Comparison of ENCODE assay signal across 8 cellular contexts in genomic region chr6:43013020-43013842, GRCh38. TPM values are rescaled to one million over a fixed set of nuclear protein-coding genes. Genes with fewer than 3 reads are reported as not detected.
DNase-seq lines count a peak whose midpoint lies in the region; ATAC-seq, FAIRE-seq and TF ChIP-seq lines count a peak whose summit lies in the region.

No MANE protein-coding gene starts in this region.

- no peak overlapping the region for H3K4ac ChIP-seq in H1 (replicated peaks; ENCODE audit: insufficient read length, low read depth, low read length)

- H3K27me3 ChIP-seq in GM06990 (replicated peaks; ENCODE audit: control insufficient read depth, insufficient read depth, low read length) (no peaks in the 10 kb centered on the region), Peyer's patch (no peaks in the 10 kb centered on the region), H1 (replicated peaks in 1 of 4; ENCODE audit: control insufficient read depth in 3 of 4, extremely low read depth in 1 of 4, insufficient read depth in 3 of 4, low read length in 3 of 4) (no peaks in the 10 kb centered on the region)
- no peaks in the 10 kb centered on the region for H3K27me3 ChIP-seq in naive thymus-derived CD4-positive, alpha-beta T cell (ENCODE audit: control insufficient read depth in 2 of 2, insufficient read depth in 2 of 2, low read length in 2 of 2)

- H3K4me3 Mint-ChIP-seq in naive thymus-derived CD4-positive, alpha-beta T cell, result peak overlapping the region; percentile 85 to 99 (median 92)

- H3K18ac ChIP-seq in H1 (ENCODE audit: extremely low read depth, low read length), result no peak overlapping the region

- no peak for TF ChIP-seq EP300 in H1 (IDR thresholded peaks at IDR 0.05; ENCODE audit: borderline replicate concordance in 1 of 2, low read depth in 2 of 2, low read length in 2 of 2)

- WGBS in H1 (ENCODE audit: extremely low coverage in 1 of 2, insufficient coverage in 1 of 2, insufficient read length in 1 of 2, insufficient replicate concordance in 2 of 2, low coverage in 1 of 2, low lambda C conversion rate in 2 of 2, missing lambda C conversion rate in 1 of 2), 2 experiments, result 28% methylated on average over 14 of the region's 26 CpGs; no CpG with 5 or more reads in 1 of the 2 experiments

- peaks cover 7% of the 10 kb centered on the region for H3K23me2 ChIP-seq in H1 (ENCODE audit: low read depth, low read length)

- peaks cover 0 to 1% (median 0%) of the 10 kb centered on the region in 11 donors for H3K9me3 Mint-ChIP-seq in naive thymus-derived CD4-positive, alpha-beta T cell

- H3K36me3 Mint-ChIP-seq in naive thymus-derived CD4-positive, alpha-beta T cell, result peaks cover 0 to 28% (median 6%) of the 10 kb centered on the region in 5 donors

- H3K9me3 ChIP-seq in HEK293 (ENCODE audit: control insufficient read depth, insufficient read depth, low read depth, low read length) (no peaks in the 10 kb centered on the region), Peyer's patch (no peaks in the 10 kb centered on the region), H1 (ENCODE audit: insufficient read depth in 2 of 2, low read depth in 1 of 2, low read length in 1 of 2) (no peaks in the 10 kb centered on the region)
- H3K9me3 ChIP-seq in naive thymus-derived CD4-positive, alpha-beta T cell (ENCODE audit: control insufficient read depth in 2 of 3, low read length in 3 of 3), result no peaks in the 10 kb centered on the region

- no peak overlapping the region for H2BK12ac ChIP-seq in H1 (ENCODE audit: low read depth, low read length)

- peak overlapping the region; percentile 38 to 71 (median 64) for H3K9ac ChIP-seq in H1 (replicated peaks in 1 of 4; ENCODE audit: extremely low read depth in 1 of 4, low read depth in 3 of 4, low read length in 3 of 4)

- H4K91ac ChIP-seq in H1 (replicated peaks; ENCODE audit: insufficient read length, low read length), result no peak overlapping the region

- DNase-seq in GM06990 (ENCODE audit: extremely low read depth, insufficient read length), result no peak
- DNase-seq in Peyer's patch, result no peak
- DNase-seq in H1 (ENCODE audit: low read depth in 1 of 2, low spot score in 2 of 2), result no peak
- no peak for DNase-seq in naive thymus-derived CD4-positive, alpha-beta T cell
- no peak for DNase-seq in epidermal melanocyte (ENCODE audit: insufficient read length, low spot score)
- no peak for DNase-seq in SHP77 treated with DMSO at 0.1 percent for 48 hours (lab: John Stamatoyannopoulos, UW)

- intact Hi-C loops in naive thymus-derived CD4-positive, alpha-beta T cell (cut with micrococcal nuclease), result loop anchor here (1.0 to 5.0 kb wide), 11 partner anchors 34 to 1941 kb away; partner anchors contain the start of genes PEX6 (in 2 of the 2), CNPY3 (in 1 of the 2), GTPBP2 (in 1 of the 2) and NFYA (in 1 of the 2)

- peak overlapping the region; percentile 67 for H3K4me3 ChIP-seq in GM06990 (replicated peaks; ENCODE audit: low read depth, low read length)
- H3K4me3 ChIP-seq in HEK293 (ENCODE audit: low read depth, low read length), result peak overlapping the region; percentile 70
- peak overlapping the region; percentile 58 to 89 (median 66) for H3K4me3 ChIP-seq in Peyer's patch
- H3K4me3 ChIP-seq in H1 (ENCODE audit: extremely low read depth in 1 of 4, insufficient read depth in 2 of 4, low read depth in 3 of 4, low read length in 4 of 4), result peak overlapping the region; percentile 47 to 87 (median 85)
- H3K4me3 ChIP-seq in naive thymus-derived CD4-positive, alpha-beta T cell (ENCODE audit: low read length), result peak overlapping the region; percentile 73

- peaks cover 24% of the 10 kb centered on the region for H3K36me3 ChIP-seq in GM06990 (ENCODE audit: control insufficient read depth, insufficient read depth, low read length)
- H3K36me3 ChIP-seq in HEK293 (ENCODE audit: control insufficient read depth in 2 of 2, insufficient read depth in 1 of 2, low read length in 2 of 2), result peaks cover 25 to 71% of the 10 kb centered on the region in 2 experiments
- H3K36me3 ChIP-seq in Peyer's patch, result peaks cover 0 to 52% (median 0%) of the 10 kb centered on the region in 3 donors
- H3K36me3 ChIP-seq in H1 (ENCODE audit: control insufficient read depth in 2 of 4, insufficient read depth in 4 of 4, low read length in 3 of 4), result peaks cover 17 to 45% (median 42%) of the 10 kb centered on the region in 4 experiments
- H3K36me3 ChIP-seq in naive thymus-derived CD4-positive, alpha-beta T cell (ENCODE audit: control insufficient read depth in 2 of 3, insufficient read depth in 3 of 3, low read length in 3 of 3), result peaks cover 0 to 61% (median 3%) of the 10 kb centered on the region in 3 experiments

- no peak overlapping the region for H2AK5ac ChIP-seq in H1 (ENCODE audit: low read depth, low read length)

- H3K27ac Mint-ChIP-seq in naive thymus-derived CD4-positive, alpha-beta T cell, result peak overlapping the region; percentile 82 to 97 (median 92)

- no peak overlapping the region; the same call in 1 of the 2 replicates for H2AFZ ChIP-seq in H1 (ENCODE audit: low read length)

- peaks cover 0 to 7% of the 10 kb centered on the region in 2 experiments for H4K20me1 ChIP-seq in H1 (replicated peaks in 1 of 2; ENCODE audit: control insufficient read depth in 1 of 2, insufficient read depth in 2 of 2, low read length in 2 of 2)

- H2BK5ac ChIP-seq in H1 (ENCODE audit: low read depth, low read length), result 0 out of 2 replicates have a peak overlapping the region, but pooled peaks have one; percentile 11

- POLR2A ChIA-PET in HEK293 (lab: Yijun Ruan, JAX) (interaction anchor here (0.6 to 4.6 kb wide), 28 partner anchors 10 to 1179 kb away, joined by 3 to 66 read pairs (median 6); partner anchors contain the start of genes CNPY3, CUL7, CUL9 and KLC4), H1 (lab: Charles Lee; ENCODE audit: partially characterized antibody) (interaction anchor here (0.5 to 27.9 kb wide), 19 partner anchors 9 to 162 kb away, joined by 3 to 584 read pairs (median 7); partner anchors contain the start of genes CNPY3, CUL7, KLC4 and MRPL2)
- POLR2A ChIA-PET in naive thymus-derived CD4-positive, alpha-beta T cell (lab: Charles Lee), result interaction anchor here (0.6 to 4.6 kb wide), 19 partner anchors 9 to 267 kb away, joined by 3 to 70 read pairs (median 3); partner anchors contain the start of genes CNPY3, CUL7, DNPH1 and KLC4

- TF ChIP-seq CTCF in GM06990 (IDR thresholded peaks at IDR 0.05; ENCODE audit: insufficient read depth, low read length, poor library complexity, severe bottlenecking), result no peak
- TF ChIP-seq CTCF in HEK293 (tag by site-specific recombination; IDR thresholded peaks at IDR 0.05), result no peak
- no peak for TF ChIP-seq CTCF in Peyer's patch (IDR thresholded peaks at IDR 0.05)
- TF ChIP-seq CTCF in H1 (IDR thresholded peaks at IDR 0.05; ENCODE audit: control extremely low read depth in 1 of 3, insufficient read depth in 1 of 3, low read depth in 1 of 3, low read length in 3 of 3), result no peak

- H2BK120ac ChIP-seq in H1 (replicated peaks; ENCODE audit: low read depth, low read length), result no peak overlapping the region

- H2BK20ac ChIP-seq in H1 (ENCODE audit: low read length), result no peak overlapping the region

- H3K23ac ChIP-seq in H1 (ENCODE audit: insufficient read length), result no peak overlapping the region

- H4K8ac ChIP-seq in H1 (ENCODE audit: extremely low read depth, insufficient read depth, low read length), result no peak overlapping the region; the same call in 1 of the 2 replicates

- TF ChIP-seq POLR2A in Peyer's patch (IDR thresholded peaks at IDR 0.05), result no peak
- no peak for TF ChIP-seq POLR2A in H1 (IDR thresholded peaks at IDR 0.05; ENCODE audit: control extremely low read depth in 1 of 2, low read depth in 2 of 2, low read length in 2 of 2)

- H3K27ac ChIP-seq in HEK293 (ENCODE audit: extremely low read depth, low read depth, low read length) (peak overlapping the region; percentile 76), Peyer's patch (peak overlapping the region; percentile 72 to 83 (median 76)), H1 (ENCODE audit: low read depth, low read length) (0 out of 2 replicates have a peak overlapping the region, but pooled peaks have one; percentile 37)
- H3K27ac ChIP-seq in naive thymus-derived CD4-positive, alpha-beta T cell (ENCODE audit: low read depth, low read length), result peak overlapping the region; percentile 82

- peak overlapping the region; percentile 89 to 95 for H3K4me2 ChIP-seq in H1 (ENCODE audit: insufficient read depth in 1 of 2, low read depth in 2 of 2, low read length in 2 of 2)

- FAIRE-seq in H1 (lab: Jason Lieb, UNC), result no peak

- H4K5ac ChIP-seq in H1 (ENCODE audit: insufficient read length, low read depth, low read length), result no peak overlapping the region

- H3K27me3 Mint-ChIP-seq in naive thymus-derived CD4-positive, alpha-beta T cell, result peaks cover 0 to 3% (median 0%) of the 10 kb centered on the region in 5 donors

- H3K4me1 ChIP-seq in HEK293 (ENCODE audit: control insufficient read depth, insufficient read depth, low read length) (peaks cover 12% of the 10 kb centered on the region), Peyer's patch (peaks cover 0 to 41% (median 10%) of the 10 kb centered on the region in 4 donors), H1 (replicated peaks in 1 of 4; ENCODE audit: control insufficient read depth in 3 of 4, insufficient read depth in 4 of 4, low read length in 3 of 4) (peaks cover 0 to 9% (median 4%) of the 10 kb centered on the region in 4 experiments; a peak in 6 of 7 replicates)
- H3K4me1 ChIP-seq in naive thymus-derived CD4-positive, alpha-beta T cell (ENCODE audit: control insufficient read depth in 2 of 2, insufficient read depth in 2 of 2, low read length in 2 of 2), result peaks cover 20 to 31% of the 10 kb centered on the region in 2 donors

- no peak overlapping the region for H2BK15ac ChIP-seq in H1 (ENCODE audit: low read length)

- H3K79me1 ChIP-seq in H1 (ENCODE audit: low read depth, low read length), result peaks cover 8% of the 10 kb centered on the region

- peaks cover 3 to 45% of the 10 kb centered on the region in 2 experiments; a peak in 2 of 4 replicates for H3K79me2 ChIP-seq in H1 (ENCODE audit: control insufficient read depth in 1 of 2, insufficient read depth in 2 of 2, low read length in 2 of 2)

- ATAC-seq in naive thymus-derived CD4-positive, alpha-beta T cell, result no peak
- no peak for ATAC-seq in GM18498 (IDR thresholded peaks at IDR 0.05; ENCODE audit: unreplicated experiment)

- TF ChIP-seq RAD21 in H1 (IDR thresholded peaks at IDR 0.05 in 1 of 2, conservative IDR thresholded peaks at IDR 0.05 in 1 of 2; ENCODE audit: low read depth in 2 of 2, low read length in 2 of 2), result no peak

- peak overlapping the region; percentile 32 for H3K56ac ChIP-seq in H1 (replicated peaks; ENCODE audit: insufficient read length, low read depth, low read length)

- H3K4me1 Mint-ChIP-seq in naive thymus-derived CD4-positive, alpha-beta T cell, result peaks cover 45 to 75% (median 58%) of the 10 kb centered on the region in 7 donors

- CTCF ChIA-PET in HEK293 (lab: Yijun Ruan, JAX) (interaction anchor here (0.6 to 2.6 kb wide), 5 partner anchors 8 to 351 kb away, joined by 3 to 14 read pairs (median 4); no protein-coding TSS in a partner anchor), H1 (lab: Charles Lee; ENCODE audit: partially characterized antibody) (interaction anchor here (0.6 to 2.2 kb wide), 18 partner anchors 8 to 142 kb away, joined by 3 to 9 read pairs (median 4); partner anchors contain the start of genes GNMT, PTK7 and RRP36)
- CTCF ChIA-PET in naive thymus-derived CD4-positive, alpha-beta T cell (lab: Charles Lee), result interaction anchor here (0.6 to 1.5 kb wide), 7 partner anchors 9 to 473 kb away, joined by 3 to 7 read pairs (median 3); no protein-coding TSS in a partner anchor

- H3K14ac ChIP-seq in H1 (ENCODE audit: insufficient read length), result no peak overlapping the region

RNA-seq across cellular contexts. Expression of gene MEA1, which starts 0.5 kb away (rescaled TPM):
- 10 to 100 TPM; 34.3 to 40.4 (median 36.1) TPM for total RNA-seq in Peyer's patch
- total RNA-seq in H1 (2021; fragmentation: NEBNext Ultra II Directional; extraction: Animal tissue kit (Norgen Biotek cat#: 25700)), result 94.2 and 102 TPM in 2 replicates
- 96.2 and 96.4 TPM in 2 replicates for polyA plus RNA-seq in H1 (2011; rRNA removed)
- polyA plus RNA-seq in H1 (2011; cell fraction: cytosol; rRNA removed), result 127 TPM
- polyA plus RNA-seq in H1 (2011; cell fraction: nucleus; rRNA removed), result 65.1 TPM
- 131 to 151 TPM (median 132 TPM) in 4 replicates for polyA plus RNA-seq in H1 (2012, experiment 1 of 2)
- polyA plus RNA-seq in H1 (2012, experiment 2 of 2), result 125 TPM
- polyA plus RNA-seq in H1 (2013, experiment 1 of 2), result 95.6 TPM
- polyA plus RNA-seq in H1 (2013, experiment 2 of 2), result 109 TPM
- 51.5 and 66.2 TPM in 2 replicates for polyA minus RNA-seq in H1 (2011; rRNA and poly(A)+ RNA removed)
- 32.3 TPM for polyA minus RNA-seq in H1 (2011; cell fraction: cytosol; rRNA and poly(A)+ RNA removed)
- polyA minus RNA-seq in H1 (2011; cell fraction: nucleus; rRNA and poly(A)+ RNA removed), result 32.8 TPM
- total RNA-seq in naive thymus-derived CD4-positive, alpha-beta T cell, result 10 to 100 TPM; 20.3 to 58.0 (median 32.7) TPM
- polyA plus RNA-seq in naive thymus-derived CD4-positive, alpha-beta T cell, result 10 to 100 TPM; 58.2 to 72.3 TPM

RNA-seq across cellular contexts. Expression of gene KLHDC3, which starts 0.8 kb away (rescaled TPM):
- total RNA-seq in Peyer's patch, result 10 to 100 TPM; 38.8 to 59.2 (median 52.6) TPM
- 181 and 182 TPM in 2 replicates for total RNA-seq in H1 (2021; fragmentation: NEBNext Ultra II Directional; extraction: Animal tissue kit (Norgen Biotek cat#: 25700))
- 203 and 240 TPM in 2 replicates for polyA plus RNA-seq in H1 (2011; rRNA removed)
- polyA plus RNA-seq in H1 (2011; cell fraction: cytosol; rRNA removed), result 158 TPM
- 180 TPM for polyA plus RNA-seq in H1 (2011; cell fraction: nucleus; rRNA removed)
- polyA plus RNA-seq in H1 (2012, experiment 1 of 2), result 138 to 202 TPM (median 196 TPM) in 4 replicates
- 279 TPM for polyA plus RNA-seq in H1 (2012, experiment 2 of 2)
- 94.2 TPM for polyA plus RNA-seq in H1 (2013, experiment 1 of 2)
- 96.3 TPM for polyA plus RNA-seq in H1 (2013, experiment 2 of 2)
- polyA minus RNA-seq in H1 (2011; rRNA and poly(A)+ RNA removed), result 177 and 199 TPM in 2 replicates
- 73.0 TPM for polyA minus RNA-seq in H1 (2011; cell fraction: cytosol; rRNA and poly(A)+ RNA removed)
- 57.7 TPM for polyA minus RNA-seq in H1 (2011; cell fraction: nucleus; rRNA and poly(A)+ RNA removed)
- total RNA-seq in naive thymus-derived CD4-positive, alpha-beta T cell, result 10 to 100 TPM; 39.9 to 76.9 (median 67.4) TPM
- polyA plus RNA-seq in naive thymus-derived CD4-positive, alpha-beta T cell, result 100 to 1,000 TPM; 128 to 145 TPM

RNA-seq across cellular contexts. Expression of gene RRP36, which starts 8.2 kb away (rescaled TPM):
- total RNA-seq in Peyer's patch, result 10 to 100 TPM; 39.2 to 75.9 (median 50.4) TPM
- 89.6 and 92.3 TPM in 2 replicates for total RNA-seq in H1 (2021; fragmentation: NEBNext Ultra II Directional; extraction: Animal tissue kit (Norgen Biotek cat#: 25700))
- 20.6 and 33.9 TPM in 2 replicates for polyA plus RNA-seq in H1 (2011; rRNA removed)
- 48.7 TPM for polyA plus RNA-seq in H1 (2011; cell fraction: cytosol; rRNA removed)
- polyA plus RNA-seq in H1 (2011; cell fraction: nucleus; rRNA removed), result 32.2 TPM
- polyA plus RNA-seq in H1 (2012, experiment 1 of 2), result 88.5 to 96.8 TPM (median 92.1 TPM) in 4 replicates
- 53.2 TPM for polyA plus RNA-seq in H1 (2012, experiment 2 of 2)
- polyA plus RNA-seq in H1 (2013, experiment 1 of 2), result 85.3 TPM
- polyA plus RNA-seq in H1 (2013, experiment 2 of 2), result 82.7 TPM
- polyA minus RNA-seq in H1 (2011; rRNA and poly(A)+ RNA removed), result 51.2 and 56.1 TPM in 2 replicates
- polyA minus RNA-seq in H1 (2011; cell fraction: cytosol; rRNA and poly(A)+ RNA removed), result 22.2 TPM
- polyA minus RNA-seq in H1 (2011; cell fraction: nucleus; rRNA and poly(A)+ RNA removed), result 29.4 TPM
- total RNA-seq in naive thymus-derived CD4-positive, alpha-beta T cell, result 10 to 100 TPM; 25.4 to 66.3 (median 48.4) TPM
- polyA plus RNA-seq in naive thymus-derived CD4-positive, alpha-beta T cell, result 10 to 100 TPM; 56.0 to 89.6 TPM

RNA-seq across cellular contexts. Expression of gene PPP2R5D, which starts 28.9 kb away (rescaled TPM):
- total RNA-seq in Peyer's patch, result 100 to 1,000 TPM in 3 of 4 donors, 10 to 100 TPM in 1; 84.2 to 177 (median 152) TPM
- 52.1 and 52.4 TPM in 2 replicates for total RNA-seq in H1 (2021; fragmentation: NEBNext Ultra II Directional; extraction: Animal tissue kit (Norgen Biotek cat#: 25700))
- 55.7 and 68.1 TPM in 2 replicates for polyA plus RNA-seq in H1 (2011; rRNA removed)
- 62.8 TPM for polyA plus RNA-seq in H1 (2011; cell fraction: cytosol; rRNA removed)
- polyA plus RNA-seq in H1 (2011; cell fraction: nucleus; rRNA removed), result 84.9 TPM
- polyA plus RNA-seq in H1 (2012, experiment 1 of 2), result 53.0 to 61.3 TPM (median 58.4 TPM) in 4 replicates
- polyA plus RNA-seq in H1 (2012, experiment 2 of 2), result 57.5 TPM
- 40.6 TPM for polyA plus RNA-seq in H1 (2013, experiment 1 of 2)
- polyA plus RNA-seq in H1 (2013, experiment 2 of 2), result 38.3 TPM
- polyA minus RNA-seq in H1 (2011; rRNA and poly(A)+ RNA removed), result 86.8 and 99.6 TPM in 2 replicates
- polyA minus RNA-seq in H1 (2011; cell fraction: cytosol; rRNA and poly(A)+ RNA removed), result 27.6 TPM
- 26.3 TPM for polyA minus RNA-seq in H1 (2011; cell fraction: nucleus; rRNA and poly(A)+ RNA removed)
- 10 to 100 TPM; 19.7 to 60.4 (median 28.2) TPM for total RNA-seq in naive thymus-derived CD4-positive, alpha-beta T cell
- 10 to 100 TPM; 21.5 to 34.0 TPM for polyA plus RNA-seq in naive thymus-derived CD4-positive, alpha-beta T cell

RNA-seq across cellular contexts. Expression of gene PEX6, which starts 34.2 kb away (rescaled TPM):
- 10 to 100 TPM; 19.0 to 61.3 (median 39.0) TPM for total RNA-seq in Peyer's patch
- total RNA-seq in H1 (2021; fragmentation: NEBNext Ultra II Directional; extraction: Animal tissue kit (Norgen Biotek cat#: 25700)), result 11.7 and 12.5 TPM in 2 replicates
- polyA plus RNA-seq in H1 (2011; rRNA removed), result 6.4 and 11.6 TPM in 2 replicates
- polyA plus RNA-seq in H1 (2011; cell fraction: cytosol; rRNA removed), result 9.2 TPM
- 29.3 TPM for polyA plus RNA-seq in H1 (2011; cell fraction: nucleus; rRNA removed)
- 8.5 to 13.3 TPM (median 13.1 TPM) in 4 replicates for polyA plus RNA-seq in H1 (2012, experiment 1 of 2)
- polyA plus RNA-seq in H1 (2012, experiment 2 of 2), result 13.0 TPM
- polyA plus RNA-seq in H1 (2013, experiment 1 of 2), result 5.4 TPM
- 4.6 TPM for polyA plus RNA-seq in H1 (2013, experiment 2 of 2)
- polyA minus RNA-seq in H1 (2011; rRNA and poly(A)+ RNA removed), result 7.5 and 10.5 TPM in 2 replicates
- polyA minus RNA-seq in H1 (2011; cell fraction: cytosol; rRNA and poly(A)+ RNA removed), result 9.2 TPM
- 7.4 TPM for polyA minus RNA-seq in H1 (2011; cell fraction: nucleus; rRNA and poly(A)+ RNA removed)
- 10 to 100 TPM; 14.1 to 42.3 (median 28.0) TPM for total RNA-seq in naive thymus-derived CD4-positive, alpha-beta T cell
- 10 to 100 TPM; 21.2 to 24.6 TPM for polyA plus RNA-seq in naive thymus-derived CD4-positive, alpha-beta T cell
